18 cellular contexts compared by ENCODE assay signal in the genomic region with DNA sequence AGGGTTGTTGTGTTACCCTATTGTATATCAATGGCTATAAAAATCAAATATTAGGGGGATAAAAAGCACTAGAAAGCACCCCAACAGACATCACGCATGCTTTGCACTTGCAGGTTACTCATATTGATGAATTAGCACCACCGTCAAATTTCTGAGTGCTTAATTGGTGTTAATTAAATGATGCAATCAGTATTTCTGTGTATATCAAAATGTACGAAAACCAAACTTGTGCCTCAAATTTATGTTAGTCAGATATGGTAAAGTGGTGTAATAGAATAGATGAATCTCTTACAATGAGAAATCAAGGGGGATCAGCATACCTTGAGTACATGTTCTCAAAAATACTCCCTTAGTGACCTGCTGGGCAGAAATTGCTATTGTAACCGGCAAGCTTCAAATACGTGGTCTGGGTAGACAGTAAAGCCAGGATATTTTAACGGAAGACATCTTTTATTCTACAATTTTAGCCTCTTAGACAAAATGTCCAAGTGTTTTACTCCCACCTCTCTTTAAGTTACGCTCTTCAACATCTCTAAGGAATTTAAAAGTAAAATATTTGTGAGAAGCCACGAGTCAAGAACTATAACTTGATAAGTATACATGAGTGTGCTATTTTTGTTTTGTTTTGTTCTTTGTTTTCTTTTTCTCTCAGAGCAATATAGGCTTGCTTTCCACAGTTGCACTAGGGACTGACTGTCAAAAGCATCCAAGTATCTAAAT.
"Had no signal": no experiment of that assay in that cellular context is flagged by ENCODE, and none has a peak within 500 bp of the region (broad histone marks: within the 10 kb centered on the region; RNA-seq: fewer than 3 reads in every experiment).

No MANE protein-coding gene starts in this region.

- H3K4me3 ChIP-seq: ovary, spleen, thyroid gland had no signal

- H3K9me3 ChIP-seq: ovary, spleen, thyroid gland had no signal

- H3K27ac ChIP-seq: ovary, spleen, thyroid gland, VCaP had no signal

- H3K27me3 ChIP-seq: ovary, spleen, thyroid gland had no signal

- H3K4me1 Mint-ChIP-seq: stimulated activated memory B cell treated with anti-CD40 and anti-IgM and Interleukin-4, amounts not matched to agents 10 μg/mL and 1 μg/mL and 100 μg/mL, for 72 hours had no signal

- H3K27me3 Mint-ChIP-seq: activated naive CD8-positive, alpha-beta T cell; stimulated activated memory B cell treated with anti-CD40 and anti-IgM and Interleukin-4, amounts not matched to agents 10 μg/mL and 1 μg/mL and 100 μg/mL, for 72 hours had no signal

- ATAC-seq: naive thymus-derived CD8-positive, alpha-beta T cell; stimulated activated memory B cell treated with anti-CD40 and anti-IgM and Interleukin-4, amounts not matched to agents 10 μg/mL and 1 μg/mL and 100 μg/mL, for 72 hours had no signal

- FAIRE-seq: colon, endometrium had no signal

- H3K36me3 ChIP-seq: ovary, thyroid gland had no signal

- H3K27ac Mint-ChIP-seq: activated naive CD8-positive, alpha-beta T cell; naive thymus-derived CD8-positive, alpha-beta T cell; stimulated activated memory B cell treated with anti-CD40 and anti-IgM and Interleukin-4, amounts not matched to agents 10 μg/mL and 1 μg/mL and 100 μg/mL, for 72 hours had no signal

- DNase-seq: activated CD4-positive, CD25-positive, alpha-beta regulatory T cell treated with anti-CD3 and anti-CD28 coated beads, Interleukin-2, amount 50 U/mL, for 72 hours; activated CD8-positive, alpha-beta memory T cell treated with anti-CD3 and anti-CD28 coated beads for 24 hours; activated CD8-positive, alpha-beta memory T cell treated with anti-CD3 and anti-CD28 coated beads, Interleukin-2, amount 50 U/mL, for 48 hours; activated gamma-delta T cell; activated T-cell treated with anti-CD3 and anti-CD28 coated beads, Interleukin-2, amount 50 U/mL, for 48 hours; kidney glomerular epithelial cell; naive thymus-derived CD8-positive, alpha-beta T cell; ovary; spleen; stimulated activated CD4-positive, alpha-beta T cell treated with anti-CD3 and anti-CD28 coated beads, Interleukin-4, amount 100 ng/mL, for 4 hours; SW 1271; T-helper 2 cell had no signal

- H3K4me3 Mint-ChIP-seq: activated naive CD8-positive, alpha-beta T cell; naive thymus-derived CD8-positive, alpha-beta T cell; stimulated activated memory B cell treated with anti-CD40 and anti-IgM and Interleukin-4, amounts not matched to agents 10 μg/mL and 1 μg/mL and 100 μg/mL, for 72 hours had no signal
